In the genomic region with DNA sequence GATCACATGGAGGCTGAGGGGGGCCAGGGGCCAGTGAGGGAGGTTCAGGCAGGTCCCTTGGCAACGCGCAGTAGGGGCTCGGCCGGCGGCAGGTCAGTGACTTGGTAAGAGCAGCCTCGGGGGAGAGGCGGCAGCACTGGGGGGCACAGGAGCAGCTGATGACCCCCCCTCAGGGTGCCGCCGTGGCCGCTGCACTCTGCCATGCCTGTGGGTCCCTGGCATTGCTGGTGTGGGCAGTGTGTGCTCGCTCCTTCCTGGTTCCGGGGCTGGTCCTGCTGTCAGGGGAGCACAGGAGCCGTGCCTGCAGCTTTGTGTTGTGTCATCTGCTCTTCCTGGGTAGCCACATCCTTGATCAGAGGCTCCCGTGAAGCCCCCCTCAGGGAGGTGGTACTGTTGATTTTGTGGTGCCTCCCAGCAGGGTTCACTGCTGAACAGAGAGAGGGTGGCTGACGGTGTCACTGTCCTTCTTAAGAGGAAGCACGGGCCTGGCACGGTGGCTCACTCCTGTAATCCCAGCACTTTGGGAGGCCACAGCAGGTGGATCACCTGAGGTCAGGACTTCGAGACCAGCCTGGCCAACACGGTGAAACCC, we compare ENCODE assay signal across 22 cellular contexts. TPM values are rescaled to one million over a fixed set of nuclear protein-coding genes. Genes with fewer than 3 reads are reported as not detected.
A peak's percentile ranks its signal among the peaks of the same experiment; 100 is the strongest.
DNase-seq lines count a peak whose midpoint lies in the region; ATAC-seq, FAIRE-seq and TF ChIP-seq lines count a peak whose summit lies in the region.
"Had no signal": no experiment of that assay in that cellular context is flagged by ENCODE, and none has a peak within 500 bp of the region (broad histone marks: within the 10 kb centered on the region; RNA-seq: fewer than 3 reads in every experiment).

No MANE protein-coding gene starts in this region.

- BruUV-seq in PC-3 (replicated peaks; lab: Mats Ljungman, UMichigan), result no TSS peak

- H3K79me2 ChIP-seq in PC-3 (ENCODE audit: low read length) (0 out of 2 replicates have a peak, but pooled peaks cover 3% of the 10 kb centered on the region), H1 (ENCODE audit: control insufficient read depth in 1 of 2, insufficient read depth in 2 of 2, low read length in 2 of 2) (no peaks in the 10 kb centered on the region), trophoblast cell (ENCODE audit: control insufficient read depth, insufficient read depth, low read length, poor library complexity) (peaks cover 15% of the 10 kb centered on the region)
- H3K79me2 ChIP-seq: parathyroid adenoma had no signal

- ATAC-seq in A549 (no peak), PC-3 (no peak; the same call in 1 of the 2 replicates), GM18858 (IDR thresholded peaks at IDR 0.05; ENCODE audit: unreplicated experiment) (no peak), HG03045 (IDR thresholded peaks at IDR 0.05; ENCODE audit: unreplicated experiment) (no peak)
- ATAC-seq: activated naive CD8-positive, alpha-beta T cell treated with anti-CD3 and anti-CD28 coated beads, Interleukin-2, amount 50 U/mL, for 24 hours; naive thymus-derived CD4-positive, alpha-beta T cell; upper lobe of right lung had no signal

- no peak overlapping the region for H2BK20ac ChIP-seq in H1 (ENCODE audit: low read length)

- H3K9ac ChIP-seq in PC-3 (ENCODE audit: low read length) (no peak overlapping the region), H1 (replicated peaks in 1 of 4; ENCODE audit: extremely low read depth in 1 of 4, low read depth in 3 of 4, low read length in 3 of 4) (no peak overlapping the region), trophoblast cell (ENCODE audit: low read length) (no peak overlapping the region)
- H3K9ac ChIP-seq: parathyroid adenoma had no signal

- H3K9me3 ChIP-seq in A549, result no peaks in the 10 kb centered on the region
- H3K9me3 ChIP-seq in PC-3 (ENCODE audit: low read length), result no peaks in the 10 kb centered on the region
- no peaks in the 10 kb centered on the region for H3K9me3 ChIP-seq in H1 (ENCODE audit: insufficient read depth in 2 of 2, low read depth in 1 of 2, low read length in 1 of 2)
- H3K9me3 ChIP-seq in trophoblast cell (ENCODE audit: insufficient read depth, low read depth, low read length), result peaks cover 3% of the 10 kb centered on the region
- H3K9me3 ChIP-seq: gastrocnemius medialis, stomach, upper lobe of right lung had no signal

- H3K23ac ChIP-seq in H1 (ENCODE audit: insufficient read length) (no peak overlapping the region), trophoblast cell (ENCODE audit: low read length) (no peak overlapping the region)

- H2BK120ac ChIP-seq in H1 (replicated peaks; ENCODE audit: low read depth, low read length), result no peak overlapping the region
- no peak overlapping the region for H2BK120ac ChIP-seq in trophoblast cell (ENCODE audit: insufficient read depth, low read length, poor library complexity)

- TF ChIP-seq EP300 in A549 (IDR thresholded peaks at IDR 0.05), result no peak
- no peak for TF ChIP-seq EP300 in H1 (IDR thresholded peaks at IDR 0.05; ENCODE audit: borderline replicate concordance in 1 of 2, low read depth in 2 of 2, low read length in 2 of 2)

- H3K4me3 ChIP-seq in A549, result no peak overlapping the region
- peak overlapping the region; percentile 27; the same call in 1 of the 2 replicates for H3K4me3 ChIP-seq in PC-3 (ENCODE audit: low read length)
- H3K4me3 ChIP-seq in H1 (ENCODE audit: extremely low read depth in 1 of 4, insufficient read depth in 2 of 4, low read depth in 3 of 4, low read length in 4 of 4), result no peak overlapping the region
- no peak overlapping the region for H3K4me3 ChIP-seq in trophoblast cell (ENCODE audit: low read depth, low read length)
- H3K4me3 ChIP-seq: cardiac muscle cell, gastrocnemius medialis, skin epidermis, stomach, upper lobe of right lung had no signal

- no peak overlapping the region for H3K56ac ChIP-seq in H1 (replicated peaks; ENCODE audit: insufficient read length, low read depth, low read length)

- no peak overlapping the region for H4K8ac ChIP-seq in H1 (ENCODE audit: extremely low read depth, insufficient read depth, low read length)
- H4K8ac ChIP-seq in trophoblast cell (ENCODE audit: low read depth, low read length), result peak overlapping the region; percentile 43

- no peak for FAIRE-seq in A549 (lab: Jason Lieb, UNC)
- FAIRE-seq in H1 (lab: Jason Lieb, UNC), result no peak
- FAIRE-seq: D721Med had no signal

- H3K79me1 ChIP-seq in H1 (ENCODE audit: low read depth, low read length) (peaks cover 4% of the 10 kb centered on the region; the same call in 1 of the 2 replicates), trophoblast cell (ENCODE audit: low read length) (peaks cover 30% of the 10 kb centered on the region)

- DNase-seq in A549 (ENCODE audit: low read depth in 1 of 2, low spot score in 1 of 2) (no peak), PC-3 (no peak), H1 (ENCODE audit: low read depth in 1 of 2, low spot score in 2 of 2) (no peak), trophoblast cell (no peak), mucosa of gallbladder (ENCODE audit: low spot score) (no peak), epidermal melanocyte (ENCODE audit: insufficient read length, low spot score) (no peak)
- DNase-seq: activated effector memory CD4-positive, alpha-beta T cell treated with anti-CD3 and anti-CD28 coated beads, Interleukin-2, amount 50 U/mL, for 16 hours; activated naive CD8-positive, alpha-beta T cell treated with anti-CD3 and anti-CD28 coated beads, Interleukin-2, amount 50 U/mL, for 24 hours; erythroblast; naive thymus-derived CD4-positive, alpha-beta T cell; NCI-H69; stimulated activated CD4-positive, alpha-beta T cell treated with anti-CD3 and anti-CD28 coated beads, Interleukin-2, amount 100 ng/mL, for 48 hours; stomach; upper lobe of right lung; WERI-Rb-1 had no signal

- H3K36me3 ChIP-seq in PC-3 (ENCODE audit: low read depth, low read length), result no peaks in the 10 kb centered on the region
- peaks cover 0 to 4% (median 0%) of the 10 kb centered on the region in 4 experiments; a peak in 1 of 8 replicates for H3K36me3 ChIP-seq in H1 (ENCODE audit: control insufficient read depth in 2 of 4, insufficient read depth in 4 of 4, low read length in 3 of 4)
- peaks cover 32 to 39% of the 10 kb centered on the region in 2 experiments for H3K36me3 ChIP-seq in trophoblast cell (ENCODE audit: control insufficient read depth in 1 of 2, insufficient read depth in 2 of 2, low read length in 2 of 2)

- POLR2A ChIA-PET in A549 (lab: Yijun Ruan, JAX) (no interaction called here), PC-3 (lab: Charles Lee; ENCODE audit: unreplicated experiment) (no interaction called here), H1 (lab: Charles Lee; ENCODE audit: partially characterized antibody) (no interaction called here)

- H4K91ac ChIP-seq in H1 (replicated peaks; ENCODE audit: insufficient read length, low read length), result no peak overlapping the region
- H4K91ac ChIP-seq in trophoblast cell (ENCODE audit: low read depth, low read length), result no peak overlapping the region

- H4K5ac ChIP-seq in H1 (ENCODE audit: insufficient read length, low read depth, low read length), result no peak overlapping the region

- 80% methylated on average over 16 of the region's 19 CpGs for WGBS in A549 (ENCODE audit: missing lambda C conversion rate)
- WGBS in H1 (ENCODE audit: extremely low coverage in 1 of 2, insufficient coverage in 1 of 2, insufficient read length in 1 of 2, insufficient replicate concordance in 2 of 2, low coverage in 1 of 2, low lambda C conversion rate in 2 of 2, missing lambda C conversion rate in 1 of 2), 2 experiments, result 97% methylated on average over 10 of the region's 19 CpGs; no CpG with 5 or more reads in 1 of the 2 experiments
- WGBS in trophoblast cell (ENCODE audit: extremely low coverage, insufficient coverage, insufficient read length), result no CpG with 5 or more reads among the region's 19 CpGs

- H2AFZ ChIP-seq in PC-3 (ENCODE audit: low read length) (no peak overlapping the region), H1 (ENCODE audit: low read length) (no peak overlapping the region), trophoblast cell (ENCODE audit: insufficient read depth, low read length, poor library complexity) (no peak overlapping the region)
- H2AFZ ChIP-seq: parathyroid adenoma had no signal

- H2BK5ac ChIP-seq in H1 (ENCODE audit: low read depth, low read length), result no peak overlapping the region
- no peak overlapping the region for H2BK5ac ChIP-seq in trophoblast cell (ENCODE audit: low read depth, low read length, poor library complexity)

- H3F3A ChIP-seq in PC-3 (ENCODE audit: low read length, unreplicated experiment), result no peaks in the 10 kb centered on the region

- H3K18ac ChIP-seq in H1 (ENCODE audit: extremely low read depth, low read length) (no peak overlapping the region), trophoblast cell (ENCODE audit: low read length) (no peak overlapping the region)

- CTCF ChIA-PET in A549 (lab: Yijun Ruan, JAX) (interaction anchor here (0.6 to 2.0 kb wide), 8 partner anchors 19 to 560 kb away, joined by 3 to 8 read pairs (median 4); no protein-coding TSS in a partner anchor), PC-3 (lab: Charles Lee) (no interaction called here), H1 (lab: Charles Lee; ENCODE audit: partially characterized antibody) (interaction anchor here (0.9 to 1.8 kb wide), 3 partner anchors 10 to 86 kb away, joined by 3 to 4 read pairs (median 3); a partner anchor contains a TSS)

- H4K20me1 ChIP-seq in PC-3 (ENCODE audit: low read length) (no peaks in the 10 kb centered on the region), H1 (replicated peaks in 1 of 2; ENCODE audit: control insufficient read depth in 1 of 2, insufficient read depth in 2 of 2, low read length in 2 of 2) (peaks cover 0 to 2% of the 10 kb centered on the region in 2 experiments)

- TF ChIP-seq CTCF in A549 (IDR thresholded peaks at IDR 0.05), result no peak
- TF ChIP-seq CTCF in PC-3 (conservative IDR thresholded peaks at IDR 0.05; ENCODE audit: low read depth, low read length), result no peak
- no peak for TF ChIP-seq CTCF in H1 (IDR thresholded peaks at IDR 0.05; ENCODE audit: control extremely low read depth in 1 of 3, insufficient read depth in 1 of 3, low read depth in 1 of 3, low read length in 3 of 3)

- no peaks in the 10 kb centered on the region for H3K27me3 ChIP-seq in PC-3 (ENCODE audit: low read length)
- no peaks in the 10 kb centered on the region for H3K27me3 ChIP-seq in H1 (replicated peaks in 1 of 4; ENCODE audit: control insufficient read depth in 3 of 4, extremely low read depth in 1 of 4, insufficient read depth in 3 of 4, low read length in 3 of 4)
- H3K27me3 ChIP-seq in trophoblast cell (ENCODE audit: insufficient read depth, low read length), result no peaks in the 10 kb centered on the region
- H3K27me3 ChIP-seq: cardiac muscle cell, gastrocnemius medialis, upper lobe of right lung had no signal

- H3K27ac ChIP-seq in A549 (peak overlapping the region; percentile 59 to 87), PC-3 (ENCODE audit: low read length) (peak overlapping the region; percentile 44), H1 (ENCODE audit: low read depth, low read length) (no peak overlapping the region), trophoblast cell (ENCODE audit: low read depth, low read length) (no peak overlapping the region)
- H3K27ac ChIP-seq: cardiac muscle cell, gastrocnemius medialis, parathyroid adenoma, upper lobe of right lung, WERI-Rb-1 had no signal

- peaks cover 57% of the 10 kb centered on the region for H3K4me1 ChIP-seq in A549
- H3K4me1 ChIP-seq in PC-3 (ENCODE audit: insufficient read depth, low read length), result peaks cover 31% of the 10 kb centered on the region
- H3K4me1 ChIP-seq in H1 (replicated peaks in 1 of 4; ENCODE audit: control insufficient read depth in 3 of 4, insufficient read depth in 4 of 4, low read length in 3 of 4), result peaks cover 0 to 35% (median 23%) of the 10 kb centered on the region in 4 experiments; a peak in 6 of 7 replicates
- H3K4me1 ChIP-seq in trophoblast cell (ENCODE audit: control insufficient read depth in 1 of 2, insufficient read depth in 2 of 2, low read length in 2 of 2), result peaks cover 46 to 52% of the 10 kb centered on the region in 2 experiments

- H3K4ac ChIP-seq in H1 (replicated peaks; ENCODE audit: insufficient read length, low read depth, low read length) (no peak overlapping the region), trophoblast cell (ENCODE audit: low read depth, low read length) (no peak overlapping the region)

- H2AK5ac ChIP-seq in H1 (ENCODE audit: low read depth, low read length) (no peak overlapping the region), trophoblast cell (ENCODE audit: low read length) (no peak overlapping the region)

- H3K9me2 ChIP-seq in PC-3 (replicated peaks; ENCODE audit: low read length), result no peaks in the 10 kb centered on the region

- H3K4me2 ChIP-seq in A549, result peak overlapping the region; percentile 70
- H3K4me2 ChIP-seq in PC-3 (ENCODE audit: low read length), result peak overlapping the region; percentile 67
- H3K4me2 ChIP-seq in H1 (ENCODE audit: insufficient read depth in 1 of 2, low read depth in 2 of 2, low read length in 2 of 2), result no peak overlapping the region
- H3K4me2 ChIP-seq in trophoblast cell (ENCODE audit: low read length), result no peak overlapping the region

- H3K14ac ChIP-seq in H1 (ENCODE audit: insufficient read length) (no peak overlapping the region), trophoblast cell (ENCODE audit: low read length) (no peak overlapping the region)

- no peak overlapping the region for H4K12ac ChIP-seq in trophoblast cell (ENCODE audit: low read depth, low read length)

- TF ChIP-seq RAD21 in A549 (conservative IDR thresholded peaks at IDR 0.05 in 1 of 2, IDR thresholded peaks at IDR 0.05 in 1 of 2) (no peak), H1 (IDR thresholded peaks at IDR 0.05 in 1 of 2, conservative IDR thresholded peaks at IDR 0.05 in 1 of 2; ENCODE audit: low read depth in 2 of 2, low read length in 2 of 2) (no peak)

- 0 out of 2 replicates have a peak overlapping the region, but pooled peaks have one; percentile 46 for H2BK15ac ChIP-seq in H1 (ENCODE audit: low read length)

- H3K23me2 ChIP-seq in H1 (ENCODE audit: low read depth, low read length), result peaks cover 2% of the 10 kb centered on the region; the same call in 1 of the 2 replicates

- H2BK12ac ChIP-seq in H1 (ENCODE audit: low read depth, low read length), result no peak overlapping the region
- no peak overlapping the region for H2BK12ac ChIP-seq in trophoblast cell (ENCODE audit: low read length)

- TF ChIP-seq POLR2A in A549 (IDR thresholded peaks at IDR 0.05; ENCODE audit: low read length), result no peak
- no peak for TF ChIP-seq POLR2A in H1 (IDR thresholded peaks at IDR 0.05; ENCODE audit: control extremely low read depth in 1 of 2, low read depth in 2 of 2, low read length in 2 of 2)

- intact Hi-C loops in PC-3 (cut with micrococcal nuclease), result no loop called here

RNA-seq across cellular contexts. Expression of a gene that starts 4.5 kb away (rescaled TPM):
- 0.05 TPM in 1 of 2 replicates, not detected in the other for polyA plus RNA-seq in A549 (2011; rRNA removed)
- polyA plus RNA-seq in A549 (2012; cell fraction: cytosol; rRNA removed), result 0.13 TPM in 2 replicates
- 0.67 and 1.1 TPM in 2 replicates for polyA plus RNA-seq in A549 (2012; cell fraction: nucleus; rRNA removed)
- 0.15 to 0.23 TPM (median 0.17 TPM) in 3 replicates for polyA plus RNA-seq in A549 (2017; fragmentation: RNase III; extraction: RNeasy Plus Mini Kit Qiagen cat#74134 plus additional on column Dnase treatment)
- polyA minus RNA-seq in A549 (2011; rRNA and poly(A)+ RNA removed), result 0.05 TPM in 1 of 2 replicates, not detected in the other
- total RNA-seq in PC-3 (2014; rRNA removed), result 0.11 and 0.40 TPM in 2 replicates
- total RNA-seq in H1 (2021; fragmentation: NEBNext Ultra II Directional; extraction: Animal tissue kit (Norgen Biotek cat#: 25700)), result 10.2 and 11.4 TPM in 2 replicates
- 15.8 and 28.4 TPM in 2 replicates for polyA plus RNA-seq in H1 (2011; rRNA removed)
- polyA plus RNA-seq in H1 (2011; cell fraction: cytosol; rRNA removed), result 19.7 TPM
- 21.8 TPM for polyA plus RNA-seq in H1 (2011; cell fraction: nucleus; rRNA removed)
- 4.8 to 11.4 TPM (median 10.2 TPM) in 4 replicates for polyA plus RNA-seq in H1 (2012, experiment 1 of 2)
- 8.5 TPM for polyA plus RNA-seq in H1 (2012, experiment 2 of 2)
- polyA plus RNA-seq in H1 (2013, experiment 1 of 2), result 12.3 TPM
- polyA plus RNA-seq in H1 (2013, experiment 2 of 2), result 11.2 TPM
- 1.4 and 1.8 TPM in 2 replicates for polyA minus RNA-seq in H1 (2011; rRNA and poly(A)+ RNA removed)
- polyA minus RNA-seq in H1 (2011; cell fraction: cytosol; rRNA and poly(A)+ RNA removed), result 12.0 TPM
- polyA minus RNA-seq in H1 (2011; cell fraction: nucleus; rRNA and poly(A)+ RNA removed), result 10.3 TPM
- polyA plus RNA-seq in trophoblast cell (2013), result 13.1 and 14.9 TPM in 2 replicates
- total RNA-seq in mucosa of gallbladder, result 1.7 TPM
- polyA plus RNA-seq: naive thymus-derived CD4-positive, alpha-beta T cell had no signal

RNA-seq across cellular contexts. Expression of a gene that starts 9.8 kb away (rescaled TPM):
- polyA plus RNA-seq in A549 (2011; rRNA removed) (44.2 and 47.2 TPM in 2 replicates), A549 (2017; fragmentation: RNase III; extraction: RNeasy Plus Mini Kit Qiagen cat#74134 plus additional on column Dnase treatment) (78.3 to 83.6 TPM (median 80.3 TPM) in 3 replicates), H1 (2011; rRNA removed) (186 and 203 TPM in 2 replicates)
- polyA plus RNA-seq in A549 (2012; cell fraction: cytosol; rRNA removed), result 172 and 227 TPM in 2 replicates
- 135 and 259 TPM in 2 replicates for polyA plus RNA-seq in A549 (2012; cell fraction: nucleus; rRNA removed)
- polyA minus RNA-seq in A549 (2011; rRNA and poly(A)+ RNA removed), result 24.2 and 30.7 TPM in 2 replicates
- total RNA-seq in PC-3 (2014; rRNA removed) (179 and 207 TPM in 2 replicates), mucosa of gallbladder (69.3 TPM)
- 100 and 108 TPM in 2 replicates for total RNA-seq in H1 (2021; fragmentation: NEBNext Ultra II Directional; extraction: Animal tissue kit (Norgen Biotek cat#: 25700))
- polyA plus RNA-seq in H1 (2011; cell fraction: cytosol; rRNA removed), result 162 TPM
- 223 TPM for polyA plus RNA-seq in H1 (2011; cell fraction: nucleus; rRNA removed)
- polyA plus RNA-seq in H1 (2012, experiment 1 of 2), result 71.0 to 114 TPM (median 105 TPM) in 4 replicates
- 145 TPM for polyA plus RNA-seq in H1 (2012, experiment 2 of 2)
- 85.9 TPM for polyA plus RNA-seq in H1 (2013, experiment 1 of 2)
- 90.7 TPM for polyA plus RNA-seq in H1 (2013, experiment 2 of 2)
- polyA minus RNA-seq in H1 (2011; rRNA and poly(A)+ RNA removed), result 17.4 and 18.7 TPM in 2 replicates
- polyA minus RNA-seq in H1 (2011; cell fraction: cytosol; rRNA and poly(A)+ RNA removed), result 64.4 TPM
- 71.6 TPM for polyA minus RNA-seq in H1 (2011; cell fraction: nucleus; rRNA and poly(A)+ RNA removed)
- polyA plus RNA-seq in trophoblast cell (2013), result 67.5 and 72.3 TPM in 2 replicates

RNA-seq across cellular contexts. Expression of a gene that starts 15.4 kb away (rescaled TPM):
- 10.7 and 12.9 TPM in 2 replicates for polyA plus RNA-seq in A549 (2011; rRNA removed)
- 55.0 and 61.1 TPM in 2 replicates for polyA plus RNA-seq in A549 (2012; cell fraction: cytosol; rRNA removed)
- polyA plus RNA-seq in A549 (2012; cell fraction: nucleus; rRNA removed), result 68.5 and 70.2 TPM in 2 replicates
- 20.3 to 21.3 TPM (median 21.3 TPM) in 3 replicates for polyA plus RNA-seq in A549 (2017; fragmentation: RNase III; extraction: RNeasy Plus Mini Kit Qiagen cat#74134 plus additional on column Dnase treatment)
- 2.0 TPM in 2 replicates for polyA minus RNA-seq in A549 (2011; rRNA and poly(A)+ RNA removed)
- total RNA-seq in PC-3 (2014; rRNA removed), result 83.5 and 84.6 TPM in 2 replicates
- total RNA-seq in H1 (2021; fragmentation: NEBNext Ultra II Directional; extraction: Animal tissue kit (Norgen Biotek cat#: 25700)), result 45.4 and 45.7 TPM in 2 replicates
- 75.5 and 102 TPM in 2 replicates for polyA plus RNA-seq in H1 (2011; rRNA removed)
- polyA plus RNA-seq in H1 (2011; cell fraction: cytosol; rRNA removed), result 53.7 TPM
- 63.7 TPM for polyA plus RNA-seq in H1 (2011; cell fraction: nucleus; rRNA removed)
- 15.4 to 49.5 TPM (median 40.3 TPM) in 4 replicates for polyA plus RNA-seq in H1 (2012, experiment 1 of 2)
- polyA plus RNA-seq in H1 (2012, experiment 2 of 2), result 40.7 TPM
- 75.0 TPM for polyA plus RNA-seq in H1 (2013, experiment 1 of 2)
- 69.3 TPM for polyA plus RNA-seq in H1 (2013, experiment 2 of 2)
- 5.2 and 5.8 TPM in 2 replicates for polyA minus RNA-seq in H1 (2011; rRNA and poly(A)+ RNA removed)
- 18.3 TPM for polyA minus RNA-seq in H1 (2011; cell fraction: cytosol; rRNA and poly(A)+ RNA removed)
- polyA minus RNA-seq in H1 (2011; cell fraction: nucleus; rRNA and poly(A)+ RNA removed), result 22.1 TPM
- 15.7 and 16.9 TPM in 2 replicates for polyA plus RNA-seq in trophoblast cell (2013)
- total RNA-seq in mucosa of gallbladder, result 67.6 TPM

RNA-seq across cellular contexts. Expression of a gene that starts 22.9 kb away (rescaled TPM):
- polyA plus RNA-seq in A549 (2011; rRNA removed), result 6.5 and 7.3 TPM in 2 replicates
- 27.7 and 34.5 TPM in 2 replicates for polyA plus RNA-seq in A549 (2012; cell fraction: cytosol; rRNA removed)
- polyA plus RNA-seq in A549 (2012; cell fraction: nucleus; rRNA removed), result 286 and 396 TPM in 2 replicates
- polyA plus RNA-seq in A549 (2017; fragmentation: RNase III; extraction: RNeasy Plus Mini Kit Qiagen cat#74134 plus additional on column Dnase treatment), result 28.1 to 31.4 TPM (median 30.7 TPM) in 3 replicates
- 4.8 and 8.1 TPM in 2 replicates for polyA minus RNA-seq in A549 (2011; rRNA and poly(A)+ RNA removed)
- 44.4 and 72.4 TPM in 2 replicates for total RNA-seq in PC-3 (2014; rRNA removed)
- total RNA-seq in H1 (2021; fragmentation: NEBNext Ultra II Directional; extraction: Animal tissue kit (Norgen Biotek cat#: 25700)), result 44.4 and 47.2 TPM in 2 replicates
- polyA plus RNA-seq in H1 (2011; rRNA removed), result 24.0 and 38.1 TPM in 2 replicates
- polyA plus RNA-seq in H1 (2011; cell fraction: cytosol; rRNA removed), result 32.6 TPM
- 254 TPM for polyA plus RNA-seq in H1 (2011; cell fraction: nucleus; rRNA removed)
- 27.7 to 55.2 TPM (median 53.5 TPM) in 4 replicates for polyA plus RNA-seq in H1 (2012, experiment 1 of 2)
- polyA plus RNA-seq in H1 (2012, experiment 2 of 2), result 26.8 TPM
- polyA plus RNA-seq in H1 (2013, experiment 1 of 2), result 24.8 TPM
- polyA plus RNA-seq in H1 (2013, experiment 2 of 2), result 21.9 TPM
- 13.8 TPM in 2 replicates for polyA minus RNA-seq in H1 (2011; rRNA and poly(A)+ RNA removed)
- polyA minus RNA-seq in H1 (2011; cell fraction: cytosol; rRNA and poly(A)+ RNA removed), result 18.3 TPM
- polyA minus RNA-seq in H1 (2011; cell fraction: nucleus; rRNA and poly(A)+ RNA removed), result 52.9 TPM
- polyA plus RNA-seq in trophoblast cell (2013), result 12.2 and 12.5 TPM in 2 replicates
- total RNA-seq in mucosa of gallbladder, result 62.4 TPM

RNA-seq across cellular contexts. Expression of a gene that starts 36.4 kb away (rescaled TPM):
- 4.4 and 4.9 TPM in 2 replicates for polyA plus RNA-seq in A549 (2011; rRNA removed)
- polyA plus RNA-seq in A549 (2012; cell fraction: cytosol; rRNA removed), result 12.5 and 18.2 TPM in 2 replicates
- polyA plus RNA-seq in A549 (2012; cell fraction: nucleus; rRNA removed), result 31.5 and 36.8 TPM in 2 replicates
- 8.1 to 9.7 TPM (median 8.5 TPM) in 3 replicates for polyA plus RNA-seq in A549 (2017; fragmentation: RNase III; extraction: RNeasy Plus Mini Kit Qiagen cat#74134 plus additional on column Dnase treatment)
- 3.2 and 7.0 TPM in 2 replicates for polyA minus RNA-seq in A549 (2011; rRNA and poly(A)+ RNA removed)
- 19.5 and 27.0 TPM in 2 replicates for total RNA-seq in PC-3 (2014; rRNA removed)
- 15.6 and 17.8 TPM in 2 replicates for total RNA-seq in H1 (2021; fragmentation: NEBNext Ultra II Directional; extraction: Animal tissue kit (Norgen Biotek cat#: 25700))
- 13.9 and 18.6 TPM in 2 replicates for polyA plus RNA-seq in H1 (2011; rRNA removed)
- polyA plus RNA-seq in H1 (2011; cell fraction: cytosol; rRNA removed), result 14.4 TPM
- polyA plus RNA-seq in H1 (2011; cell fraction: nucleus; rRNA removed), result 23.9 TPM
- 11.4 to 19.2 TPM (median 15.6 TPM) in 4 replicates for polyA plus RNA-seq in H1 (2012, experiment 1 of 2)
- polyA plus RNA-seq in H1 (2012, experiment 2 of 2), result 13.6 TPM
- 11.3 TPM for polyA plus RNA-seq in H1 (2013, experiment 1 of 2)
- polyA plus RNA-seq in H1 (2013, experiment 2 of 2), result 11.7 TPM
- 5.9 and 6.8 TPM in 2 replicates for polyA minus RNA-seq in H1 (2011; rRNA and poly(A)+ RNA removed)
- polyA minus RNA-seq in H1 (2011; cell fraction: cytosol; rRNA and poly(A)+ RNA removed), result 8.4 TPM
- 8.9 TPM for polyA minus RNA-seq in H1 (2011; cell fraction: nucleus; rRNA and poly(A)+ RNA removed)
- polyA plus RNA-seq in trophoblast cell (2013), result 26.3 and 27.6 TPM in 2 replicates
- 33.1 TPM for total RNA-seq in mucosa of gallbladder

Comparison
In these comparisons a context has a peak if more than half of its experiments do, and no peak if none do; other contexts are left out.
1. H3K27ac ChIP-seq: peak in A549 (2 of 2) and PC-3 (single experiment); none in H1 (single experiment) and trophoblast cell (single experiment).
2. H3K4me2 ChIP-seq: peak in A549 (single experiment) and PC-3 (single experiment); none in H1 (0 of 2) and trophoblast cell (single experiment).